Comparison of ENCODE assay signal across 22 cellular contexts in genomic region chr6:54440549-54440948, GRCh38.
DNase-seq lines count a peak whose midpoint lies in the region; ATAC-seq, FAIRE-seq and TF ChIP-seq lines count a peak whose summit lies in the region.
"Had no signal": no experiment of that assay in that cellular context is flagged by ENCODE, and none has a peak within 500 bp of the region (broad histone marks: within the 10 kb centered on the region; RNA-seq: fewer than 3 reads in every experiment).

No MANE protein-coding gene starts in this region.

- no peaks in the 10 kb centered on the region for H3K36me3 Mint-ChIP-seq in Calu3 (ENCODE audit: insufficient read depth, unreplicated experiment)
- H3K36me3 Mint-ChIP-seq: CD14-positive monocyte; CD8-positive, alpha-beta T cell; IgD-negative memory B cell had no signal

- H4K12ac ChIP-seq in trophoblast cell (ENCODE audit: low read depth, low read length), result no peak overlapping the region

- H3K27me3 ChIP-seq in trophoblast cell (ENCODE audit: insufficient read depth, low read length) (no peaks in the 10 kb centered on the region), osteoblast (ENCODE audit: insufficient read depth, low read length) (no peaks in the 10 kb centered on the region)
- H3K27me3 ChIP-seq: BLaER1 had no signal

- H3K79me2 ChIP-seq in trophoblast cell (ENCODE audit: control insufficient read depth, insufficient read depth, low read length, poor library complexity) (no peaks in the 10 kb centered on the region), osteoblast (ENCODE audit: insufficient read depth, low read length) (no peaks in the 10 kb centered on the region)

- no peaks in the 10 kb centered on the region for H3K9me3 Mint-ChIP-seq in Calu3 (ENCODE audit: low read depth, unreplicated experiment)
- H3K9me3 Mint-ChIP-seq: IgD-negative memory B cell had no signal

- CTCF ChIA-PET in Calu3 (lab: Charles Lee), result no interaction called here

- peak overlapping the region; percentile 32 for H3K4me3 ChIP-seq in trophoblast cell (ENCODE audit: low read depth, low read length)
- H3K4me3 ChIP-seq in osteoblast (ENCODE audit: insufficient read depth, low read length), result no peak overlapping the region
- H3K4me3 ChIP-seq: A549, BLaER1, GM23248, HAP-1 had no signal

- H2AFZ ChIP-seq in trophoblast cell (ENCODE audit: insufficient read depth, low read length, poor library complexity) (no peak overlapping the region), osteoblast (ENCODE audit: low read length) (no peak overlapping the region)
- H2AFZ ChIP-seq: GM23248 had no signal

- no peak overlapping the region for H3K4me3 Mint-ChIP-seq in Calu3 (ENCODE audit: low read depth, unreplicated experiment)
- H3K4me3 Mint-ChIP-seq: CD14-positive monocyte; CD8-positive, alpha-beta T cell; IgD-negative memory B cell had no signal

- no peak overlapping the region for H3K27ac Mint-ChIP-seq in Calu3 (ENCODE audit: unreplicated experiment)
- H3K27ac Mint-ChIP-seq: CD14-positive monocyte; CD8-positive, alpha-beta T cell; IgD-negative memory B cell had no signal

- no peak overlapping the region for H3K18ac ChIP-seq in trophoblast cell (ENCODE audit: low read length)

- ATAC-seq in esophagus mucosa (peak; percentile 82), HG03571 (IDR thresholded peaks at IDR 0.05; ENCODE audit: unreplicated experiment) (no peak)
- ATAC-seq: A549; CD8-positive, alpha-beta T cell; HepG2 had no signal

- H3K27ac ChIP-seq in trophoblast cell (ENCODE audit: low read depth, low read length), result no peak overlapping the region
- no peak overlapping the region for H3K27ac ChIP-seq in osteoblast (ENCODE audit: low read depth, low read length)
- H3K27ac ChIP-seq: A549, BLaER1, GM23248, HL-60 had no signal

- no peak overlapping the region for H3K4ac ChIP-seq in trophoblast cell (ENCODE audit: low read depth, low read length)

- no peak overlapping the region for H2BK120ac ChIP-seq in trophoblast cell (ENCODE audit: insufficient read depth, low read length, poor library complexity)

- no peaks in the 10 kb centered on the region for H3K4me1 ChIP-seq in trophoblast cell (ENCODE audit: control insufficient read depth in 1 of 2, insufficient read depth in 2 of 2, low read length in 2 of 2)
- no peaks in the 10 kb centered on the region for H3K4me1 ChIP-seq in osteoblast (ENCODE audit: insufficient read depth, low read length)
- H3K4me1 ChIP-seq: A549, BLaER1, HAP-1 had no signal

- peaks cover 3% of the 10 kb centered on the region for H3K9me3 ChIP-seq in trophoblast cell (ENCODE audit: insufficient read depth, low read depth, low read length)
- H3K9me3 ChIP-seq in osteoblast (ENCODE audit: low read depth, low read length), result no peaks in the 10 kb centered on the region
- H3K9me3 ChIP-seq: A549, BLaER1, HAP-1 had no signal

- no peak overlapping the region for H3K14ac ChIP-seq in trophoblast cell (ENCODE audit: low read length)

- H3K23ac ChIP-seq in trophoblast cell (ENCODE audit: low read length), result no peak overlapping the region

- intact Hi-C loops in Calu3 (cut with micrococcal nuclease; ENCODE audit: unreplicated experiment), result no loop called here

- no peak overlapping the region for H4K8ac ChIP-seq in trophoblast cell (ENCODE audit: low read depth, low read length)

- WGBS in trophoblast cell (ENCODE audit: extremely low coverage, insufficient coverage, insufficient read length), result no CpG with 5 or more reads among the region's 2 CpGs

- H3K9ac ChIP-seq in trophoblast cell (ENCODE audit: low read length), result peak overlapping the region; percentile 40
- H3K9ac ChIP-seq: BLaER1, GM23248 had no signal

- TF ChIP-seq CTCF in Calu3 (IDR thresholded peaks at IDR 0.05; ENCODE audit: unreplicated experiment) (no peak), osteoblast (IDR thresholded peaks at IDR 0.05; ENCODE audit: extremely low read depth, low read depth, low read length) (no peak)

- H3K4me2 ChIP-seq in trophoblast cell (ENCODE audit: low read length), result no peak overlapping the region
- H3K4me2 ChIP-seq in osteoblast (ENCODE audit: insufficient read depth, low read length), result no peak overlapping the region
- H3K4me2 ChIP-seq: A549, BLaER1 had no signal

- H4K20me1 ChIP-seq in osteoblast (ENCODE audit: insufficient read depth, low read length), result no peaks in the 10 kb centered on the region
- H4K20me1 ChIP-seq: BLaER1 had no signal

- BruUV-seq in Calu3 (replicated peaks; lab: Mats Ljungman, UMichigan), result no TSS peak

- no peaks in the 10 kb centered on the region for H3K27me3 Mint-ChIP-seq in Calu3 (ENCODE audit: unreplicated experiment)
- H3K27me3 Mint-ChIP-seq: IgD-negative memory B cell had no signal

- no peak overlapping the region for H2AK5ac ChIP-seq in trophoblast cell (ENCODE audit: low read length)

- FAIRE-seq in HTR-8/SVneo (lab: Jason Lieb, UNC), result peak; percentile 26
- FAIRE-seq: A549, GM12892, GM18507, HepG2 had no signal

- H3K36me3 ChIP-seq in trophoblast cell (ENCODE audit: control insufficient read depth in 1 of 2, insufficient read depth in 2 of 2, low read length in 2 of 2), result no peaks in the 10 kb centered on the region
- no peaks in the 10 kb centered on the region for H3K36me3 ChIP-seq in osteoblast (ENCODE audit: insufficient read depth, low read length)
- H3K36me3 ChIP-seq: BLaER1, HAP-1 had no signal

- H2BK5ac ChIP-seq in trophoblast cell (ENCODE audit: low read depth, low read length, poor library complexity), result no peak overlapping the region

- H3K4me1 Mint-ChIP-seq in Calu3 (ENCODE audit: low read depth, unreplicated experiment), result no peaks in the 10 kb centered on the region
- H3K4me1 Mint-ChIP-seq: CD14-positive monocyte, IgD-negative memory B cell had no signal

- DNase-seq in Calu3 (peak; percentile 6), HTR-8/SVneo (ENCODE audit: insufficient read length, low spot score) (no peak), trophoblast cell (no peak), AG08396 (ENCODE audit: low spot score) (no peak), osteoblast (ENCODE audit: insufficient read length, low spot score, missing footprints) (no peak)
- DNase-seq: CD8-positive, alpha-beta T cell; DMS 273 treated with DMSO at 0.1 percent for 48 hours; DMS79; GDM1; GM23248; KBM-7 had no signal

- no peak overlapping the region for H2BK12ac ChIP-seq in trophoblast cell (ENCODE audit: low read length)

- H3K79me1 ChIP-seq in trophoblast cell (ENCODE audit: low read length), result no peaks in the 10 kb centered on the region

- peak overlapping the region; percentile 5 for H4K91ac ChIP-seq in trophoblast cell (ENCODE audit: low read depth, low read length)
